11 cellular contexts compared by ENCODE assay signal in the genomic region with DNA sequence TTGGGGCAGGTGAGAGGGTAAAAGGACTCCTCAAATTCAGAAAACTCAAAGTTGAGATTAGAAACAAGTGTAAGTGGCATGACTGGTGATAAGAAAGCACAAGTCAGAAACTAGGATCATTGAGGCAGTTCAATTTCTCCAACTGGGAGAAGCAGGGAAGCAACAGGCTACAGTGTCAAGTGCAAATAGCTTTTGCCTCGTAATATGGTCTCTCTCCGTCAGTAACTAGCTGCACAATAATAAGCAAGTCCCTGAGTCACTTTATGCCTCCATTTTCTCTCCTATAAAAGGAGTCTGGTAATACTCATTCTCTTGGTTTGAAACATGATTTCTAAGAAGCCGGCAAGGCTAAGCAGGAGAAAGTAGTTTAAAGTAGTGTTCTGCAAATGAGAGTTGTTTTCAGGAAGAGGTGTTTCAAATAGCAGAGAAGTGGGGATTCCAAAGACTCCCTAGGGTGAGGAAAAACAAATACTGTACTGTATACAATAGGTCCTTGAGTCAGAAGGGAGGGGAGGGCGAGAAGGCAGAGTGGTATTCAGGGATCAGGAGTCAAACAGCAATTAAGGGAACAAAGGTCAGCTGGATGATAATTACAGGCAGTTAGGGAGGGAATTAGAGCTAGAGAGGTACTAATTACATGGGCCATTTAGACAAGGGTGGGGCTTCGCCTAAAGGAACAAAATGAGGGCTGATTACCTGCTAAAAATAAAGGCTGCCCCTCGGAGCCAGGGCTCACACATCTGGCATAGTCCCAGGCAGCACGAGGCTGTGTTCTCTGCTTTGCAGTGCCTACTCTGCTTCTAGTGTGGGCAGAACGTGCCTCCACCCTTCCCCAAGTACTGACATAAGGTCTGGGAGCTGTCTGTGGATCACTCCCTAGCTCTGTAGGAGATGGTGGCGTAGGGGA.
DNase-seq lines count a peak whose midpoint lies in the region; ATAC-seq lines count a peak whose summit lies in the region.
"Had no signal": no experiment of that assay in that cellular context is flagged by ENCODE, and none has a peak within 500 bp of the region (broad histone marks: within the 10 kb centered on the region; RNA-seq: fewer than 3 reads in every experiment).

No MANE protein-coding gene starts in this region.

- H3K36me3 ChIP-seq in iPS-20b (ENCODE audit: insufficient read depth, low read depth, low read length) = no peaks in the 10 kb centered on the region
- H3K36me3 ChIP-seq: brain microvascular endothelial cell had no signal

- peaks cover 89% of the 10 kb centered on the region for H3K27me3 ChIP-seq in iPS-20b (ENCODE audit: insufficient read depth, low read length)
- H3K27me3 ChIP-seq: brain microvascular endothelial cell had no signal

- intact Hi-C loops in left ventricle myocardium superior (cut with micrococcal nuclease) = no loop called here
- intact Hi-C loops in Right ventricle myocardium inferior (cut with DNase I) = no loop called here

- ATAC-seq in left ventricle myocardium superior (peak; percentile 90), Right ventricle myocardium inferior (no peak), GM21526 (IDR thresholded peaks at IDR 0.05; ENCODE audit: low FRiP score, unreplicated experiment) (no peak)
- ATAC-seq: T-cell had no signal

- no peak overlapping the region for H3K27ac ChIP-seq in iPS-20b (ENCODE audit: low read length)
- H3K27ac ChIP-seq: brain microvascular endothelial cell had no signal

- DNase-seq in left ventricle myocardium superior (peak; percentile 37), Right ventricle myocardium inferior (ENCODE audit: missing footprints) (no peak), NCI-H748 treated with DMSO at 0.1 percent for 48 hours (lab: John Stamatoyannopoulos, UW) (peak; percentile 99), superior temporal gyrus (ENCODE audit: extremely low spot score) (no peak), DMS114 treated with DMSO at 0.1 percent for 48 hours (lab: John Stamatoyannopoulos, UW; ENCODE audit: unreplicated experiment) (no peak)
- DNase-seq in stimulated activated CD4-positive, alpha-beta T cell treated with anti-CD3 and anti-CD28 coated beads, Interleukin-15, amount 100 ng/mL, for 24 hours = no peak
- DNase-seq: brain microvascular endothelial cell, NCI-H1694, T-cell had no signal

- H3K4me3 ChIP-seq in iPS-20b (ENCODE audit: low read length) = peak overlapping the region; percentile 31

- H3K4me1 ChIP-seq in iPS-20b (ENCODE audit: insufficient read depth, low read length) = peaks cover 16% of the 10 kb centered on the region

- no peak overlapping the region for H3K9ac ChIP-seq in iPS-20b (ENCODE audit: low read depth, low read length)

- no peaks in the 10 kb centered on the region for H3K9me3 ChIP-seq in iPS-20b (ENCODE audit: insufficient read depth, low read depth, low read length)

Comparison
In these comparisons a context has a peak if more than half of its experiments do, and no peak if none do; other contexts are left out.
1. DNase-seq: peak in left ventricle myocardium superior (single experiment) and NCI-H748 treated with DMSO at 0.1 percent for 48 hours (single experiment); none in Right ventricle myocardium inferior (single experiment), superior temporal gyrus (single experiment), stimulated activated CD4-positive, alpha-beta T cell treated with anti-CD3 and anti-CD28 coated beads, Interleukin-15, amount 100 ng/mL, for 24 hours (single experiment) and DMS114 treated with DMSO at 0.1 percent for 48 hours (single experiment).